11 cellular contexts compared by ENCODE assay signal in the genomic region with DNA sequence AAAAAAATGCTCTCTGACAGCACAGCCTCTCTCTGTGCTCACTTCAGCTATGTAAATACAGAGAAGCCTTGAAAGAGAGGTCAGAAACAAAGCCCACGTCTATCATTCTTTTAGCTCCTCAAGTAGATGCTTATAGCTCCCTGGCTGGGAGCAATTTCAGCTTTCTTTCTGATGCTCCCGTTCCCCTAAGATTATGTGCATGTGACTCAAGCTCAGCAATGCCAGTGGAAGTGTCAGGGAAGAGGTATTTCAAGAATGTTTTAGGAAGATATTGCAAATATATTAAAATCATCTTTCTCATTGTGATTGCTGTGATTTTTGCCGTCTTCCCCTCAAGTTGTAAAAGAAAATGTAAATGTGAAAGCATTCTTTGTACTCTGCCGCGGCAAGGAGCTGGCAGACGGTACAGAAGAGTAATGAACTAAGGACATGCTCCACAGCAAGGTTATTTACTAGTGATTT.
DNase-seq lines count a peak whose midpoint lies in the region; ATAC-seq and TF ChIP-seq lines count a peak whose summit lies in the region.
"Had no signal": no experiment of that assay in that cellular context is flagged by ENCODE, and none has a peak within 500 bp of the region (broad histone marks: within the 10 kb centered on the region; RNA-seq: fewer than 3 reads in every experiment).

No MANE protein-coding gene starts in this region.

- H3K4me3 ChIP-seq in RWPE2 (ENCODE audit: severe bottlenecking) (no peak overlapping the region), gastroesophageal sphincter (peak overlapping the region; percentile 13 to 24), rectal smooth muscle tissue (ENCODE audit: low read length) (peak overlapping the region; percentile 32), body of pancreas (no peak overlapping the region)

- H3K27me3 Mint-ChIP-seq in progenitor cell of endocrine pancreas, result no peaks in the 10 kb centered on the region

- H3K27me3 ChIP-seq in RWPE2 (ENCODE audit: insufficient read depth, poor library complexity, severe bottlenecking) (no peaks in the 10 kb centered on the region), gastroesophageal sphincter (no peaks in the 10 kb centered on the region), rectal smooth muscle tissue (ENCODE audit: control insufficient read depth, insufficient read depth, low read length) (no peaks in the 10 kb centered on the region), body of pancreas (no peaks in the 10 kb centered on the region)

- peaks cover 14% of the 10 kb centered on the region for H3K4me1 Mint-ChIP-seq in progenitor cell of endocrine pancreas (ENCODE audit: low read depth)

- DNase-seq in NCI-H1417 (lab: John Stamatoyannopoulos, UW) (peak in 2 of 3 experiments; percentile 13 to 45), NCI-H1417 treated with DMSO at 0.1 percent for 48 hours (lab: John Stamatoyannopoulos, UW) (no peak), RWPE2 (ENCODE audit: low spot score) (no peak), progenitor cell of endocrine pancreas (ENCODE audit: low spot score, unreplicated experiment) (no peak), superior temporal gyrus (ENCODE audit: extremely low spot score) (no peak), body of pancreas (no peak)
- DNase-seq: NCI-H526 treated with DMSO at 0.1 percent for 48 hours had no signal

- H3K27ac Mint-ChIP-seq in progenitor cell of endocrine pancreas, result no peak overlapping the region

- H3K36me3 ChIP-seq in RWPE2 (ENCODE audit: low read depth) (no peaks in the 10 kb centered on the region), gastroesophageal sphincter (no peaks in the 10 kb centered on the region), rectal smooth muscle tissue (ENCODE audit: control insufficient read depth, insufficient read depth, low read length) (no peaks in the 10 kb centered on the region), body of pancreas (replicated peaks in 1 of 2; ENCODE audit: insufficient read depth in 1 of 2, low read depth in 2 of 2) (no peaks in the 10 kb centered on the region)

- no peak for TF ChIP-seq POLR2A in gastroesophageal sphincter (IDR thresholded peaks at IDR 0.05)
- TF ChIP-seq POLR2A in body of pancreas (IDR thresholded peaks at IDR 0.05), result no peak

- H3K9me3 Mint-ChIP-seq in progenitor cell of endocrine pancreas (ENCODE audit: low read depth), result no peaks in the 10 kb centered on the region

- H3K4me3 Mint-ChIP-seq in progenitor cell of endocrine pancreas (ENCODE audit: low read depth), result no peak overlapping the region

- H3K4me1 ChIP-seq in RWPE2 (ENCODE audit: insufficient read depth, poor library complexity, severe bottlenecking), result no peaks in the 10 kb centered on the region
- peaks cover 0 to 10% (median 0%) of the 10 kb centered on the region in 3 donors for H3K4me1 ChIP-seq in gastroesophageal sphincter
- H3K4me1 ChIP-seq in rectal smooth muscle tissue (ENCODE audit: control insufficient read depth, insufficient read depth, low read length), result no peaks in the 10 kb centered on the region
- H3K4me1 ChIP-seq in body of pancreas, result peaks cover 19% of the 10 kb centered on the region

- intact Hi-C loops in body of pancreas (cut with DNase I), result no loop called here

- WGBS in gastroesophageal sphincter (ENCODE audit: low coverage in 1 of 2), 2 donors, result 2 to 3% methylated on average over 6 of the region's 6 CpGs
- 8 to 13% methylated on average over 6 of the region's 6 CpGs for whole genome bisulfite sequencing in body of pancreas, 2 donors

- TF ChIP-seq CTCF in RWPE2 (IDR thresholded peaks at IDR 0.05; ENCODE audit: poor library complexity, severe bottlenecking) (no peak), gastroesophageal sphincter (IDR thresholded peaks at IDR 0.05) (no peak), progenitor cell of endocrine pancreas (IDR thresholded peaks at IDR 0.05; ENCODE audit: unreplicated experiment) (no peak), body of pancreas (IDR thresholded peaks at IDR 0.05) (no peak)

- no peaks in the 10 kb centered on the region for H3K36me3 Mint-ChIP-seq in progenitor cell of endocrine pancreas (ENCODE audit: insufficient read depth)

- TF ChIP-seq EP300 in gastroesophageal sphincter (IDR thresholded peaks at IDR 0.05), result no peak

- H3K27ac ChIP-seq in RWPE2 (ENCODE audit: poor library complexity, severe bottlenecking) (no peak overlapping the region), gastroesophageal sphincter (no peak overlapping the region), rectal smooth muscle tissue (ENCODE audit: low read depth, low read length) (no peak overlapping the region), body of pancreas (peak overlapping the region in 1 of 4 donors; percentile 5)
- H3K27ac ChIP-seq: HL-60 had no signal

- ATAC-seq in RWPE2 (ENCODE audit: low read depth) (peak; percentile 52), gastroesophageal sphincter (no peak), body of pancreas (no peak)
- ATAC-seq: left lobe of liver had no signal

- no peak overlapping the region for H3K9ac ChIP-seq in rectal smooth muscle tissue (ENCODE audit: low read length)

- no peaks in the 10 kb centered on the region for H3K9me3 ChIP-seq in RWPE2 (ENCODE audit: severe bottlenecking)
- no peaks in the 10 kb centered on the region for H3K9me3 ChIP-seq in gastroesophageal sphincter
- H3K9me3 ChIP-seq in body of pancreas, result no peaks in the 10 kb centered on the region

Comparison
In these comparisons a context has a peak if more than half of its experiments do, and no peak if none do; other contexts are left out.
1. DNase-seq: peak in NCI-H1417 (2 of 3); none in NCI-H1417 treated with DMSO at 0.1 percent for 48 hours (single experiment), RWPE2 (single experiment), progenitor cell of endocrine pancreas (single experiment), superior temporal gyrus (single experiment) and body of pancreas (0 of 4).
2. H3K4me3 ChIP-seq: peak in gastroesophageal sphincter (2 of 2) and rectal smooth muscle tissue (single experiment); none in RWPE2 (single experiment) and body of pancreas (0 of 2).